7 cellular contexts compared by ENCODE assay signal in the genomic region with DNA sequence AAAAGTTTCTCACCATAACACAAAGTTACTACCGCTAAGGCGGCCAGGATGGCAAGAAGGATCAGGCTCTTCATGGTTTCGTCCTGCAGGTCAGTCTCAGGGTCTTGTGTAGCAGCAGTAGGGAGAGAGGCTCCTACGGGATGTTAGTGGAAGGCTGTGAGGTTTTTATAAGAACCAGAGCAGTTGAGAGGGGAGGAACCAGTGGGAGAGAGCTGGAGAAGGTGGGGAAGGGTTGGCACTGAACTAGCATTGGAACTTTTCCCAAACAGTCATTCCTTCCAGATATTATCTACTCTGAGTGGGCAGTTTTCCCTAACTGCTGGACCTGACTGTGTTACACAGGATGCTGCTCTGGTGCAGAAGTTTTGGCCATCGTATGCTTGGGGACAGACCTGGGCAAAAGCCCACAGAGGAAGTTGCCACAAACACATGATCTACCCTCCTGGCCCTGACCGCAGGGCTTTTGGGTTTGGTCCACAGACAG. TPM values are rescaled to one million over a fixed set of nuclear protein-coding genes. Genes with fewer than 3 reads are reported as not detected.
DNase-seq lines count a peak whose midpoint lies in the region; TF ChIP-seq lines count a peak whose summit lies in the region.

TSS of gene MGP (minus strand) at position 137 of the 484 bp plus-strand sequence. CDS start at position 74, 63 bp downstream.

- H3K27me3 ChIP-seq in Karpas-422 (ENCODE audit: low read length) (no peaks in the 10 kb centered on the region), layer of hippocampus (ENCODE audit: control insufficient read depth, insufficient read depth, low read length) (no peaks in the 10 kb centered on the region)

- H3K36me3 ChIP-seq in Karpas-422 (ENCODE audit: insufficient read depth, low read length) = no peaks in the 10 kb centered on the region

- peak within 1 kb of the TSS; percentile 71 for H3K4me2 ChIP-seq in Karpas-422 (ENCODE audit: low read depth, low read length, poor library complexity, severe bottlenecking)

- DNase-seq in Karpas-422 = no peak
- DNase-seq in astrocyte of the cerebellum (ENCODE audit: low read depth) = peak; percentile 66
- no peak for DNase-seq in NCI-H146 (lab: John Stamatoyannopoulos, UW)
- no peak for DNase-seq in NCI-H2196 treated with DMSO at 0.1 percent for 48 hours (lab: John Stamatoyannopoulos, UW; ENCODE audit: unreplicated experiment)
- no peak for DNase-seq in DMS79 treated with DMSO at 0.1 percent for 48 hours (lab: John Stamatoyannopoulos, UW)

- peak within 1 kb of the TSS; percentile 46; the same call in 1 of the 2 replicates for H2AFZ ChIP-seq in Karpas-422 (ENCODE audit: low read length)

- no peak for TF ChIP-seq CTCF in astrocyte of the cerebellum (IDR thresholded peaks at IDR 0.05; ENCODE audit: low read depth, low read length, missing control alignments)

- peaks cover 21% of the 10 kb centered on the region for H3K4me1 ChIP-seq in Karpas-422 (ENCODE audit: low read length)

- H3K4me3 ChIP-seq in Karpas-422 (ENCODE audit: low read length) (peak within 1 kb of the TSS; percentile 39; the same call in 1 of the 2 replicates), astrocyte of the cerebellum (ENCODE audit: low read depth, low read length) (peak within 1 kb of the TSS; percentile 31)

- no peaks in the 10 kb centered on the region for H3K9me3 ChIP-seq in Karpas-422 (ENCODE audit: low read length)

- in situ Hi-C loops in astrocyte of the cerebellum (cut with HindIII; ENCODE audit: low sequenced_read_pairs) = no loop called here

- no peaks in the 10 kb centered on the region for H3K9me2 ChIP-seq in Karpas-422 (replicated peaks; ENCODE audit: insufficient read depth, low read length)

- H3K9ac ChIP-seq in Karpas-422 (ENCODE audit: low read length) = peak within 1 kb of the TSS; percentile 32; the same call in 1 of the 2 replicates

- H3K27ac ChIP-seq in Karpas-422 (ENCODE audit: low read length) = no peak within 1 kb of the TSS
- peak within 1 kb of the TSS; percentile 66 for H3K27ac ChIP-seq in layer of hippocampus (ENCODE audit: low read depth, low read length)
- H3K27ac ChIP-seq in temporal lobe (ENCODE audit: low read depth, low read length) = no peak within 1 kb of the TSS

- no peaks in the 10 kb centered on the region for H3K79me2 ChIP-seq in Karpas-422 (ENCODE audit: low read length)

- H4K20me1 ChIP-seq in Karpas-422 (ENCODE audit: insufficient read depth, low read depth, low read length) = no peaks in the 10 kb centered on the region

RNA-seq across cellular contexts. Expression of gene MGP, which starts in this region (rescaled TPM):
- total RNA-seq in Karpas-422 (2014; rRNA removed; shearing (Covaris generic); ENCODE audit: low replicate concordance) = not detected in 2 replicates
- total RNA-seq in temporal lobe = 12.0 TPM

Comparison
In these comparisons a context has a peak if more than half of its experiments do, and no peak if none do; other contexts are left out.
1. RNA of gene MGP (total RNA-seq): 12.0 TPM in temporal lobe (single experiment); not detected in Karpas-422; every median in the first group is over 10 times any median in the second.